ENCODE assay signal across 16 cellular contexts in genomic region chr3:133644768-133645167, GRCh38. TPM values are rescaled to one million over a fixed set of nuclear protein-coding genes. Genes with fewer than 3 reads are reported as not detected.
A peak's percentile ranks its signal among the peaks of the same experiment; 100 is the strongest.
DNase-seq lines count a peak whose midpoint lies in the region; ATAC-seq, FAIRE-seq and TF ChIP-seq lines count a peak whose summit lies in the region.
"Had no signal": no experiment of that assay in that cellular context is flagged by ENCODE, and none has a peak within 500 bp of the region (broad histone marks: within the 10 kb centered on the region; RNA-seq: fewer than 3 reads in every experiment).

No MANE protein-coding gene starts in this region.

- no peak for TF ChIP-seq POLR2A in A549 (IDR thresholded peaks at IDR 0.05; ENCODE audit: low read length)

- H3K4me1 Mint-ChIP-seq in CD8-positive, alpha-beta T cell (ENCODE audit: low read depth) = peaks cover 3% of the 10 kb centered on the region
- peaks cover 8% of the 10 kb centered on the region for H3K4me1 Mint-ChIP-seq in Caco-2 (ENCODE audit: low read depth, unreplicated experiment)
- H3K4me1 Mint-ChIP-seq: CD14-positive monocyte, nephron progenitor cell had no signal

- TF ChIP-seq CTCF in A549 (IDR thresholded peaks at IDR 0.05) (no peak), foreskin fibroblast (IDR thresholded peaks at IDR 0.05; ENCODE audit: low read depth, low read length) (no peak), Caco-2 (IDR thresholded peaks at IDR 0.05; ENCODE audit: insufficient read depth in 1 of 2, low read depth in 1 of 2, low read length in 1 of 2, severe bottlenecking in 1 of 2, unreplicated experiment in 1 of 2) (no peak)
- TF ChIP-seq CTCF in CD8-positive, alpha-beta T cell (IDR thresholded peaks at IDR 0.05) = no peak

- H3K4me1 ChIP-seq in A549 (peaks cover 37% of the 10 kb centered on the region), Caco-2 (peaks cover 24% of the 10 kb centered on the region)
- no peaks in the 10 kb centered on the region for H3K4me1 ChIP-seq in CD8-positive, alpha-beta T cell (ENCODE audit: insufficient read depth, low read length)

- peak; percentile 82 to 96; a peak in 5 of 6 replicates for ATAC-seq in A549
- no peak for ATAC-seq in CD8-positive, alpha-beta T cell
- ATAC-seq: GM12878 had no signal

- WGBS in A549 (ENCODE audit: missing lambda C conversion rate) = 16% methylated on average over 1 of the region's 1 CpG

- BruUV-seq in Caco-2 (replicated peaks; lab: Mats Ljungman, UMichigan) = no TSS peak

- POLR2A ChIA-PET in A549 (lab: Yijun Ruan, JAX) (no interaction called here), Caco-2 (lab: Charles Lee) (no interaction called here)
- POLR2A ChIA-PET in CD8-positive, alpha-beta T cell (lab: Charles Lee) = no interaction called here

- no peak overlapping the region for H3K4me3 Mint-ChIP-seq in CD8-positive, alpha-beta T cell
- H3K4me3 Mint-ChIP-seq in Caco-2 (ENCODE audit: unreplicated experiment) = no peak overlapping the region
- H3K4me3 Mint-ChIP-seq: CD14-positive monocyte, nephron progenitor cell had no signal

- no peak overlapping the region; a peak in 2 of 6 replicates for H3K27ac ChIP-seq in A549
- H3K27ac ChIP-seq in CD8-positive, alpha-beta T cell (ENCODE audit: low read depth, low read length) = no peak overlapping the region

- TF ChIP-seq EP300 in A549 (IDR thresholded peaks at IDR 0.05) = no peak

- no peak for TF ChIP-seq RAD21 in A549 (conservative IDR thresholded peaks at IDR 0.05 in 1 of 2, IDR thresholded peaks at IDR 0.05 in 1 of 2)

- peaks cover 80% of the 10 kb centered on the region for H3K36me3 Mint-ChIP-seq in CD8-positive, alpha-beta T cell
- peaks cover 61% of the 10 kb centered on the region for H3K36me3 Mint-ChIP-seq in Caco-2 (ENCODE audit: insufficient read depth, unreplicated experiment)

- H3K9me3 Mint-ChIP-seq in CD8-positive, alpha-beta T cell = no peaks in the 10 kb centered on the region
- H3K9me3 Mint-ChIP-seq in Caco-2 (ENCODE audit: unreplicated experiment) = no peaks in the 10 kb centered on the region
- H3K9me3 Mint-ChIP-seq: nephron progenitor cell had no signal

- no peak overlapping the region for H3K27ac Mint-ChIP-seq in CD8-positive, alpha-beta T cell
- no peak overlapping the region for H3K27ac Mint-ChIP-seq in Caco-2 (ENCODE audit: unreplicated experiment)
- H3K27ac Mint-ChIP-seq: CD14-positive monocyte, nephron progenitor cell had no signal

- H3K27me3 ChIP-seq in CD8-positive, alpha-beta T cell (ENCODE audit: insufficient read depth, low read length) = no peaks in the 10 kb centered on the region
- H3K27me3 ChIP-seq in Caco-2 (replicated peaks; ENCODE audit: control insufficient read depth, insufficient read depth, low read length) = no peaks in the 10 kb centered on the region

- H3K27me3 Mint-ChIP-seq in CD8-positive, alpha-beta T cell (ENCODE audit: low read depth) = no peaks in the 10 kb centered on the region
- H3K27me3 Mint-ChIP-seq in Caco-2 (ENCODE audit: insufficient read depth, unreplicated experiment) = no peaks in the 10 kb centered on the region

- peak; percentile 36 for FAIRE-seq in A549 (lab: Jason Lieb, UNC)
- FAIRE-seq: GM12878 had no signal

- peak overlapping the region; percentile 53 for H3K4me2 ChIP-seq in A549

- DNase-seq in A549 (ENCODE audit: low read depth in 1 of 2, low spot score in 1 of 2) (peak; percentile 30 to 80), HCEC 1CT (peak; percentile 89), SW 1271 (lab: John Stamatoyannopoulos, UW) (peak; percentile 40 to 73), foreskin fibroblast (peak; percentile 63 to 83), NCI-H128 (lab: John Stamatoyannopoulos, UW; ENCODE audit: unreplicated experiment) (no peak), Caco-2 (no peak)
- DNase-seq in CD8-positive, alpha-beta T cell = no peak
- DNase-seq in effector CD8-positive, alpha-beta T cell (lab: John Stamatoyannopoulos, UW) = no peak
- DNase-seq: activated effector memory CD4-positive, alpha-beta T cell treated with anti-CD3 and anti-CD28 coated beads, Interleukin-2, amount 50 U/mL, for 16 hours; NCI-H2107; nephron progenitor cell; SHP77; stimulated activated CD4-positive, alpha-beta T cell treated with anti-CD3 and anti-CD28 coated beads, Interleukin-4, amount 100 ng/mL, for 24 hours; substantia nigra had no signal

- H3K4me3 ChIP-seq in A549 = no peak overlapping the region
- H3K4me3 ChIP-seq in foreskin fibroblast (ENCODE audit: low read depth in 1 of 2, low read length in 2 of 2) = no peak overlapping the region
- H3K4me3 ChIP-seq in CD8-positive, alpha-beta T cell (ENCODE audit: low read depth, low read length) = no peak overlapping the region
- H3K4me3 ChIP-seq in Caco-2 (ENCODE audit: low read depth, low read length) = no peak overlapping the region
- H3K4me3 ChIP-seq: GM12878 had no signal

- CTCF ChIA-PET in A549 (lab: Yijun Ruan, JAX) (no interaction called here), Caco-2 (lab: Charles Lee) (no interaction called here)
- CTCF ChIA-PET in CD8-positive, alpha-beta T cell (lab: Charles Lee) = no interaction called here

- no peaks in the 10 kb centered on the region for H3K9me3 ChIP-seq in A549
- H3K9me3 ChIP-seq in CD8-positive, alpha-beta T cell (ENCODE audit: low read length) = no peaks in the 10 kb centered on the region
- no peaks in the 10 kb centered on the region for H3K9me3 ChIP-seq in Caco-2

- peaks cover 20% of the 10 kb centered on the region for H3K36me3 ChIP-seq in CD8-positive, alpha-beta T cell (ENCODE audit: insufficient read depth, low read length)
- H3K36me3 ChIP-seq in Caco-2 (ENCODE audit: control insufficient read depth, insufficient read depth, low read length) = no peaks in the 10 kb centered on the region; the same call in 1 of the 2 replicates

- intact Hi-C loops in CD8-positive, alpha-beta T cell (cut with DNase I, micrococcal nuclease) = loop anchor here in 1 of 2 experiments (5.0 kb wide), 1 partner anchor 32 kb away; no protein-coding TSS in a partner anchor
- intact Hi-C loops in Caco-2 (cut with micrococcal nuclease; ENCODE audit: unreplicated experiment) = no loop called here

TF ChIP-seq in A549, 52 proteins besides CTCF, POLR2A, EP300 and RAD21:
- TF ChIP-seq NR3C1 (IDR thresholded peaks at IDR 0.05) (no peak), FOSL2 (IDR thresholded peaks at IDR 0.05) (no peak), FOSL2 (CRISPR knock-in tag; IDR thresholded peaks at IDR 0.05) (peak; percentile 52), MAX (IDR thresholded peaks at IDR 0.05) (peak; percentile 39; the same call in 1 of the 2 replicates), GATA3 (IDR thresholded peaks at IDR 0.05; ENCODE audit: borderline replicate concordance) (peak; percentile 96), CEBPB (IDR thresholded peaks at IDR 0.05) (peak in 1 of 2 experiments; percentile 63; a peak in 2 of 4 replicates)

RNA-seq across cellular contexts. Expression of gene TOPBP1, which starts 17.0 kb away (rescaled TPM):
- polyA plus RNA-seq in A549 (2011; rRNA removed) (48.8 and 56.2 TPM in 2 replicates), A549 (2017; fragmentation: RNase III; extraction: RNeasy Plus Mini Kit Qiagen cat#74134 plus additional on column Dnase treatment) (30.9 to 32.6 TPM (median 31.6 TPM) in 3 replicates)
- 17.3 and 20.7 TPM in 2 replicates for polyA plus RNA-seq in A549 (2012; cell fraction: cytosol; rRNA removed)
- polyA plus RNA-seq in A549 (2012; cell fraction: nucleus; rRNA removed) = 18.1 and 37.2 TPM in 2 replicates
- 27.6 and 33.0 TPM in 2 replicates for polyA minus RNA-seq in A549 (2011; rRNA and poly(A)+ RNA removed)
- total RNA-seq in CD8-positive, alpha-beta T cell = 10 to 100 TPM; 32.4 to 33.9 TPM
- 57.1 and 68.2 TPM in 2 replicates for total RNA-seq in Caco-2 (2022)

Comparison
In these comparisons a context has a peak if more than half of its experiments do, and no peak if none do; other contexts are left out.
1. DNase-seq: peak in A549 (2 of 2), HCEC 1CT (single experiment), SW 1271 (2 of 2) and foreskin fibroblast (2 of 2); none in CD8-positive, alpha-beta T cell (0 of 7), NCI-H128 (single experiment), effector CD8-positive, alpha-beta T cell (single experiment) and Caco-2 (0 of 2).